ENCODE assay signal across 24 cellular contexts in genomic region chr6:139879823-139880356, GRCh38.
"Had no signal": no experiment of that assay in that cellular context is flagged by ENCODE, and none has a peak within 500 bp of the region (broad histone marks: within the 10 kb centered on the region; RNA-seq: fewer than 3 reads in every experiment).

No MANE protein-coding gene starts in this region.

- ATAC-seq: natural killer cell had no signal

- H3K4me3 Mint-ChIP-seq: activated naive CD8-positive, alpha-beta T cell treated with anti-CD3 and anti-CD28 coated beads for 36 hours; activated T-helper 1 cell treated with anti-CD3 and anti-CD28 coated beads, Interleukin-12 subunit alpha, Interleukin-12 subunit beta, Interleukin-2, Interleukin-4 antibody, amounts not matched to agents 30 ng/mL and 10 ng/mL and 1 ng/mL, durations not matched to agents 14 hours and 24 hours and 36 hours; brain; endodermal cell; natural killer cell had no signal

- H3K27ac ChIP-seq: epithelial cell of prostate, left ventricle myocardium inferior, prostate gland, right atrium auricular region, uterus, WERI-Rb-1 had no signal

- H3K9me3 Mint-ChIP-seq: activated naive CD8-positive, alpha-beta T cell treated with anti-CD3 and anti-CD28 coated beads for 36 hours; activated T-helper 1 cell treated with anti-CD3 and anti-CD28 coated beads, Interleukin-12 subunit alpha, Interleukin-12 subunit beta, Interleukin-2, Interleukin-4 antibody, amounts not matched to agents 30 ng/mL and 10 ng/mL and 1 ng/mL, durations not matched to agents 14 hours and 24 hours and 36 hours; endodermal cell; natural killer cell had no signal

- H3K4me3 ChIP-seq: left ventricle myocardium inferior, prostate gland, right atrium auricular region, thyroid gland, uterus had no signal

- H3K9me3 ChIP-seq: left ventricle myocardium inferior, prostate gland, right atrium auricular region, thyroid gland, uterus had no signal

- H3K27ac Mint-ChIP-seq: activated naive CD8-positive, alpha-beta T cell treated with anti-CD3 and anti-CD28 coated beads for 36 hours; activated T-helper 1 cell treated with anti-CD3 and anti-CD28 coated beads, Interleukin-12 subunit alpha, Interleukin-12 subunit beta, Interleukin-2, Interleukin-4 antibody, amounts not matched to agents 30 ng/mL and 10 ng/mL and 1 ng/mL, durations not matched to agents 14 hours and 24 hours and 36 hours; endodermal cell; natural killer cell had no signal

- H3K27me3 Mint-ChIP-seq: activated naive CD8-positive, alpha-beta T cell treated with anti-CD3 and anti-CD28 coated beads for 36 hours; brain had no signal

- H3K4me1 Mint-ChIP-seq: activated naive CD8-positive, alpha-beta T cell treated with anti-CD3 and anti-CD28 coated beads for 36 hours; natural killer cell had no signal

- DNase-seq: activated CD4-positive, alpha-beta T cell treated with anti-CD3 and anti-CD28 coated beads, Interleukin-2, amount 50 U/mL, for 4 hours; activated naive CD8-positive, alpha-beta T cell treated with anti-CD3 and anti-CD28 coated beads for 36 hours; amygdala; caudate nucleus; endodermal cell; foreskin melanocyte; glutamatergic neuron; hippocampal formation; kidney; left ventricle myocardium inferior; mesendoderm; natural killer cell; occipital lobe; stimulated activated CD4-positive, alpha-beta T cell treated with anti-CD3 and anti-CD28 coated beads, Interleukin-2, amount 100 ng/mL, for 24 hours; stimulated activated naive CD4-positive, alpha-beta T cell treated with Interleukin-2 at 50 U/mL for 16 hours; T-helper 2 cell; thyroid gland; uterus; WERI-Rb-1 had no signal

- H3K36me3 ChIP-seq: left ventricle myocardium inferior, prostate gland, right atrium auricular region, thyroid gland, uterus, WERI-Rb-1 had no signal

- H3K36me3 Mint-ChIP-seq: activated naive CD8-positive, alpha-beta T cell treated with anti-CD3 and anti-CD28 coated beads for 36 hours; brain; natural killer cell had no signal

- H3K4me1 ChIP-seq: prostate gland, uterus had no signal

- H3K27me3 ChIP-seq: right atrium auricular region, thyroid gland, uterus had no signal
